Comparison of ENCODE assay signal across 18 cellular contexts in the genomic region with DNA sequence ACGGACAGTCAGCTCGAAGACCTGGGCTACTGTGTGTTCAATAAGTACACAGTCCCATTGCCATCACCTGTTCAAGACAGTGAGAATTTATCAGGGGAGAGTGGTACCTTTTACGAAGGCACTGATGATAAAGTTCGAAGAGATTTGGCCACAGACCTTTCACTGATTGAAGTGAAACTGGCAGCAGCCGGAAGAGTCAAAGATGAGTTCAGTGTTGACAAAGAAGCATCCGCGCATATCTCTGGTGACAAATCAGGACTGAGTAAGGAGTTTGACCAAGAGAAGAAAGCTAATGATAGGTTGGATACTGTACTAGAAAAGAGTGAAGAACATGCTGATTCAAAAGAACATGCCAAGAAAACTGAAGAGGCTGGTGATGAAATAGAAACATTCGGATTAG.
DNase-seq lines count a peak whose midpoint lies in the region; ATAC-seq, FAIRE-seq and TF ChIP-seq lines count a peak whose summit lies in the region.
"Had no signal": no experiment of that assay in that cellular context is flagged by ENCODE, and none has a peak within 500 bp of the region (broad histone marks: within the 10 kb centered on the region; RNA-seq: fewer than 3 reads in every experiment).

No MANE protein-coding gene starts in this region.

- TF ChIP-seq CTCF in neural cell (IDR thresholded peaks at IDR 0.05; ENCODE audit: poor library complexity, severe bottlenecking) (no peak), thyroid gland (IDR thresholded peaks at IDR 0.05) (no peak)

- H3K9me2 ChIP-seq in Karpas-422 (replicated peaks; ENCODE audit: insufficient read depth, low read length) (no peaks in the 10 kb centered on the region), neural cell (ENCODE audit: insufficient read depth, low read length) (no peaks in the 10 kb centered on the region)

- H3K79me2 ChIP-seq in Karpas-422 (ENCODE audit: low read length): no peaks in the 10 kb centered on the region
- peaks cover 13% of the 10 kb centered on the region for H3K79me2 ChIP-seq in neural cell (replicated peaks; ENCODE audit: insufficient read depth, low read length)

- no peak overlapping the region for H3K4me3 ChIP-seq in Karpas-422 (ENCODE audit: low read length)
- H3K4me3 ChIP-seq in neural cell (ENCODE audit: low read length): no peak overlapping the region
- H3K4me3 ChIP-seq in thyroid gland (replicated peaks in 1 of 3): no peak overlapping the region
- no peak overlapping the region for H3K4me3 ChIP-seq in H7 (ENCODE audit: insufficient read depth, low read depth, low read length)
- H3K4me3 ChIP-seq: A549, HAP-1, K562 had no signal

- H3K4me2 ChIP-seq in Karpas-422 (ENCODE audit: low read depth, low read length, poor library complexity, severe bottlenecking) (no peak overlapping the region), neural cell (ENCODE audit: low read length) (no peak overlapping the region)
- H3K4me2 ChIP-seq: A549 had no signal

- peaks cover 3% of the 10 kb centered on the region for H3F3A ChIP-seq in neural cell (ENCODE audit: insufficient read depth, low read length, poor library complexity, severe bottlenecking)

- peak; percentile 37 for ATAC-seq in GM18867 (IDR thresholded peaks at IDR 0.05; ENCODE audit: unreplicated experiment)
- ATAC-seq: A549; CD8-positive, alpha-beta T cell; K562 had no signal

- H3K9ac ChIP-seq in Karpas-422 (ENCODE audit: low read length) (no peak overlapping the region), neural cell (ENCODE audit: low read length) (no peak overlapping the region)

- no peaks in the 10 kb centered on the region for H4K20me1 ChIP-seq in Karpas-422 (ENCODE audit: insufficient read depth, low read depth, low read length)
- H4K20me1 ChIP-seq in neural cell (ENCODE audit: insufficient read depth): no peaks in the 10 kb centered on the region

- H3K27ac ChIP-seq in Karpas-422 (ENCODE audit: low read length) (no peak overlapping the region), neural cell (ENCODE audit: low read length) (no peak overlapping the region), thyroid gland (no peak overlapping the region)
- H3K27ac ChIP-seq: A549, HL-60 had no signal

- H2AFZ ChIP-seq in Karpas-422 (ENCODE audit: low read length): no peak overlapping the region
- no peak overlapping the region for H2AFZ ChIP-seq in neural cell (ENCODE audit: low read depth, low read length)

- intact Hi-C loops in thyroid gland (cut with DNase I): no loop called here

- TF ChIP-seq EP300 in neural cell (conservative IDR thresholded peaks at IDR 0.05; ENCODE audit: poor library complexity, severe bottlenecking): no peak

- no peaks in the 10 kb centered on the region for H3K9me3 ChIP-seq in Karpas-422 (ENCODE audit: low read length)
- H3K9me3 ChIP-seq in neural cell (ENCODE audit: low read length): no peaks in the 10 kb centered on the region
- no peaks in the 10 kb centered on the region for H3K9me3 ChIP-seq in thyroid gland
- H3K9me3 ChIP-seq: A549, HAP-1 had no signal

- H3K27me3 ChIP-seq in Karpas-422 (ENCODE audit: low read length) (no peaks in the 10 kb centered on the region), neural cell (ENCODE audit: insufficient read depth, low read depth, low read length) (no peaks in the 10 kb centered on the region), thyroid gland (no peaks in the 10 kb centered on the region), H7 (ENCODE audit: control insufficient read depth, insufficient read depth, low read length) (no peaks in the 10 kb centered on the region)

- DNase-seq in Karpas-422: peak; percentile 20
- DNase-seq in thyroid gland: no peak
- DNase-seq in RCC 7860 (ENCODE audit: low spot score): no peak
- no peak for DNase-seq in H7
- DNase-seq: CD8-positive, alpha-beta T cell; COR-L47; DMS153; DMS79 treated with DMSO at 0.1 percent for 48 hours; EL; GOT3 had no signal

- no peaks in the 10 kb centered on the region for H3K4me1 ChIP-seq in Karpas-422 (ENCODE audit: low read length)
- no peaks in the 10 kb centered on the region for H3K4me1 ChIP-seq in thyroid gland
- H3K4me1 ChIP-seq: A549 had no signal

- WGBS in thyroid gland, 2 donors: 93 to 96% methylated on average over 8 of the region's 8 CpGs

- H3K36me3 ChIP-seq in Karpas-422 (ENCODE audit: insufficient read depth, low read length): no peaks in the 10 kb centered on the region
- peaks cover 36% of the 10 kb centered on the region for H3K36me3 ChIP-seq in neural cell (ENCODE audit: insufficient read depth, low read length)
- peaks cover 0 to 4% of the 10 kb centered on the region in 2 donors for H3K36me3 ChIP-seq in thyroid gland
- H3K36me3 ChIP-seq in H7 (replicated peaks; ENCODE audit: control insufficient read depth, insufficient read depth, low read length): no peaks in the 10 kb centered on the region
- H3K36me3 ChIP-seq: HAP-1 had no signal

- FAIRE-seq in RCC 7860 (lab: Jason Lieb, UNC): no peak
- FAIRE-seq: A549, D721Med, G401.6, K562 had no signal

- no peak for TF ChIP-seq RAD21 in neural cell (conservative IDR thresholded peaks at IDR 0.05)

- no peak for TF ChIP-seq POLR2A in thyroid gland (IDR thresholded peaks at IDR 0.05)

TF ChIP-seq in neural cell, 6 proteins besides CTCF, POLR2A, EP300 and RAD21:
- peak; percentile 1 for TF ChIP-seq POLR2AphosphoS5 (IDR thresholded peaks at IDR 0.05)
- no peak for TF ChIP-seq TAF1 (IDR thresholded peaks at IDR 0.05; ENCODE audit: low read depth)
